Comparison of ENCODE assay signal across 23 cellular contexts in genomic region chr9:93496285-93496684, GRCh38.
"Had no signal": no experiment of that assay in that cellular context is flagged by ENCODE, and none has a peak within 500 bp of the region (broad histone marks: within the 10 kb centered on the region; RNA-seq: fewer than 3 reads in every experiment).

No MANE protein-coding gene starts in this region.

- H3K9me3 ChIP-seq: breast epithelium, left lung, testis had no signal

- H3K9me3 Mint-ChIP-seq: activated CD4-positive, alpha-beta memory T cell treated with anti-CD3 and anti-CD28 coated beads for 36 hours; endodermal cell; immature natural killer cell; mesothelial cell of epicardium; nephron; stimulated activated naive B cell treated with anti-CD40 and anti-IgM and Interleukin-4, amounts not matched to agents 10 μg/mL and 1 μg/mL and 100 μg/mL, for 72 hours had no signal

- H3K27ac ChIP-seq: breast epithelium, coronary artery, epithelial cell of prostate, hepatocyte, left lung, testis had no signal

- H3K4me1 ChIP-seq: testis had no signal

- H3K27me3 ChIP-seq: breast epithelium, hepatocyte, left lung, testis had no signal

- DNase-seq: activated CD4-positive, alpha-beta memory T cell treated with anti-CD3 and anti-CD28 coated beads for 36 hours; activated CD4-positive, alpha-beta T cell treated with anti-CD3 and anti-CD28 coated beads for 48 hours; activated T-cell treated with anti-CD3 and anti-CD28 coated beads for 4 hours; cerebellar nuclear complex; endodermal cell; immature natural killer cell; left lung; nucleus accumbens; posterior cingulate gyrus; stimulated activated CD4-positive, alpha-beta T cell treated with anti-CD3 and anti-CD28 coated beads, Interleukin-15, amount 100 ng/mL, for 24 hours; stimulated activated naive B cell treated with anti-CD40 and anti-IgM and Interleukin-4, amounts not matched to agents 10 μg/mL and 1 μg/mL and 100 μg/mL, for 72 hours; testis had no signal

- ATAC-seq: left lung; sciatic nerve; SK-N-SH treated with all-trans-retinoic acid at 6 μM for 48 hours; stimulated activated naive B cell treated with anti-CD40 and anti-IgM and Interleukin-4, amounts not matched to agents 10 μg/mL and 1 μg/mL and 100 μg/mL, for 72 hours had no signal

- H2AFZ ChIP-seq: hepatocyte had no signal

- H3K27ac Mint-ChIP-seq: activated CD4-positive, alpha-beta memory T cell treated with anti-CD3 and anti-CD28 coated beads for 36 hours; activated naive CD8-positive, alpha-beta T cell; endodermal cell; mesothelial cell of epicardium; nephron had no signal

- H3K4me2 ChIP-seq: hepatocyte, smooth muscle cell had no signal

- H3K4me3 ChIP-seq: breast epithelium, coronary artery, hepatocyte, left lung, lung, smooth muscle cell, testis had no signal

- H3K4me1 Mint-ChIP-seq: endodermal cell had no signal

- H3K36me3 ChIP-seq: breast epithelium had no signal

- H3K27me3 Mint-ChIP-seq: activated CD4-positive, alpha-beta memory T cell treated with anti-CD3 and anti-CD28 coated beads for 36 hours; activated naive CD8-positive, alpha-beta T cell; stimulated activated naive B cell treated with anti-CD40 and anti-IgM and Interleukin-4, amounts not matched to agents 10 μg/mL and 1 μg/mL and 100 μg/mL, for 72 hours had no signal

- H3K4me3 Mint-ChIP-seq: activated CD4-positive, alpha-beta memory T cell treated with anti-CD3 and anti-CD28 coated beads for 36 hours; activated naive CD8-positive, alpha-beta T cell; endodermal cell; immature natural killer cell; mesothelial cell of epicardium; nephron; stimulated activated naive B cell treated with anti-CD40 and anti-IgM and Interleukin-4, amounts not matched to agents 10 μg/mL and 1 μg/mL and 100 μg/mL, for 72 hours had no signal
